10 cellular contexts compared by ENCODE assay signal in the genomic region with DNA sequence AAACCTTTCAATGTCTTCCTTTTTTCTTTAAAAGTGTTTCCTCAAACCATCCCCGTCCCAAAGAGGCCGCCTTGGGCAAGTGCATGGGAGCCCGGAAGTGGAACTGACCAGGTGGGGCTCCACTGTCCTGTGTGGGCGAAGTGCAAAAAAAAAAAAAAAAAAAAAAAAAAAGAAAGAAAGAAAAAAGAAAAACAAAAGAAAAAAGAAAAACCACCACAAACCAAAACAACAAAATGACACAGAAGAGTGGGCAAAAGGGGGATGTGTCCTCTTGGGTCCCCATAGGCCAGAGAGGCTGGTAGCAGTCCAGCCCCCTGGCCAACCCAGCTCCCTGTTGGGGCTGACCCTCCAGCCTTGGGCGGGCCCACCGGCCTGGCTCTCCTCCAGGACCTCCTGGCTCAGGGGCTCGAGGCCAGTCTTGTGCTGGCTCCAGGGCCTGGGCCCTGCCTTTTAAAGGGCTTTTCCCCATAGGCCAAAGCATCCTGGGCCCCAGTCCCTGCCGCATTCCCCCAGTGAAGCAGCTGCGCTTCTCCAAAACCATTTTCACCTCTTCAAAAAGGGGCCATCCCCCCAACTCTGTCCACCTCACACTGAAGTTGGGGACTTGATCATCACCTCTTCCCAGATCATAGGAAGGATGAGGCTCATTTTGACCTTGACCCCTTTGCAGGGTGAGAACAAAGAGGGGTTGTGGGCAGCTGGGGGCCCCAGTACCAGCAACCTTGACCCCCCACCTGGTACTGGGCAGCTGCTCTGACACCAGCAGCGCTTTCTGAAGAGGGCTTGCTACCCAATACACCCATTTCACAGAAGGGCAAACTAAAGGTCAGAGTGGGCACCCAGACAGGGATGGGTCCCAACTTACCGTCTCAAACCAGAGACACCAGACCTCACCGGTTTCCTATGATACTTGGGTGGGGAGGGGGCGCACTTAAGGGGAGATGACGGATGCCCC. TPM values are rescaled to one million over a fixed set of nuclear protein-coding genes. Genes with fewer than 3 reads are reported as not detected.
DNase-seq lines count a peak whose midpoint lies in the region; ATAC-seq and TF ChIP-seq lines count a peak whose summit lies in the region.
"Had no signal": no experiment of that assay in that cellular context is flagged by ENCODE, and none has a peak within 500 bp of the region (broad histone marks: within the 10 kb centered on the region; RNA-seq: fewer than 3 reads in every experiment).

No MANE protein-coding gene starts in this region.

- TF ChIP-seq POLR2A in thyroid gland (IDR thresholded peaks at IDR 0.05): no peak

- no peaks in the 10 kb centered on the region for H3K27me3 ChIP-seq in thyroid gland

- intact Hi-C loops in left ventricle myocardium superior (cut with micrococcal nuclease): no loop called here
- intact Hi-C loops in thyroid gland (cut with DNase I): loop anchor here (10.0 kb wide), 2 partner anchors 88 to 442 kb away; no protein-coding TSS in a partner anchor

- TF ChIP-seq CTCF in thyroid gland (IDR thresholded peaks at IDR 0.05): no peak

- no peaks in the 10 kb centered on the region for H3K9me3 ChIP-seq in thyroid gland

- no peak for DNase-seq in activated T-cell treated with anti-CD3 and anti-CD28 coated beads, Interleukin-2, amount 50 U/mL, for 72 hours
- DNase-seq in activated T-cell treated with anti-CD3 and anti-CD28 coated beads, Interleukin-2, amount 50 U/mL, for 4 hours: no peak
- DNase-seq in RKO (ENCODE audit: low spot score): peak; percentile 23
- peak; percentile 71 for DNase-seq in left ventricle myocardium superior
- peak; percentile 70 to 72 for DNase-seq in thyroid gland
- no peak for DNase-seq in NCI-H2171 treated with DMSO at 0.1 percent for 48 hours (lab: John Stamatoyannopoulos, UW)
- DNase-seq in germinal center (ENCODE audit: low spot score): no peak
- DNase-seq in glomerular visceral epithelial cell (ENCODE audit: extremely low spot score): no peak
- DNase-seq: AML-193, NCI-H1694 had no signal

- no peaks in the 10 kb centered on the region for H3K9me3 Mint-ChIP-seq in activated T-cell treated with anti-CD3 and anti-CD28 coated beads, Interleukin-2, amount 50 U/mL, for 72 hours
- no peaks in the 10 kb centered on the region for H3K9me3 Mint-ChIP-seq in activated T-cell treated with anti-CD3 and anti-CD28 coated beads, Interleukin-2, amount 50 U/mL, for 4 hours

- H3K36me3 Mint-ChIP-seq in activated T-cell treated with anti-CD3 and anti-CD28 coated beads, Interleukin-2, amount 50 U/mL, for 72 hours (ENCODE audit: insufficient read depth in 2 of 2): peaks cover 0 to 6% of the 10 kb centered on the region in 2 donors
- peaks cover 2% of the 10 kb centered on the region for H3K36me3 Mint-ChIP-seq in activated T-cell treated with anti-CD3 and anti-CD28 coated beads, Interleukin-2, amount 50 U/mL, for 4 hours (ENCODE audit: insufficient read depth)

- no peak overlapping the region for H3K4me3 ChIP-seq in thyroid gland (replicated peaks in 1 of 3)

- H3K4me3 Mint-ChIP-seq in activated T-cell treated with anti-CD3 and anti-CD28 coated beads, Interleukin-2, amount 50 U/mL, for 72 hours: no peak overlapping the region
- no peak overlapping the region for H3K4me3 Mint-ChIP-seq in activated T-cell treated with anti-CD3 and anti-CD28 coated beads, Interleukin-2, amount 50 U/mL, for 4 hours

- ATAC-seq in activated T-cell treated with anti-CD3 and anti-CD28 coated beads, Interleukin-2, amount 50 U/mL, for 72 hours (replicated peaks in 1 of 2): peak in 1 of 2 donors; percentile 10
- no peak for ATAC-seq in activated T-cell treated with anti-CD3 and anti-CD28 coated beads, Interleukin-2, amount 50 U/mL, for 4 hours
- peak; percentile 47 for ATAC-seq in left ventricle myocardium superior

- peak overlapping the region; percentile 57 for H3K27ac Mint-ChIP-seq in activated T-cell treated with anti-CD3 and anti-CD28 coated beads, Interleukin-2, amount 50 U/mL, for 72 hours

- H3K27me3 Mint-ChIP-seq in activated T-cell treated with anti-CD3 and anti-CD28 coated beads, Interleukin-2, amount 50 U/mL, for 72 hours (ENCODE audit: low read depth): no peaks in the 10 kb centered on the region
- H3K27me3 Mint-ChIP-seq in activated T-cell treated with anti-CD3 and anti-CD28 coated beads, Interleukin-2, amount 50 U/mL, for 4 hours (ENCODE audit: low read depth): peaks cover under 1% of the 10 kb centered on the region

- peaks cover 7 to 13% of the 10 kb centered on the region in 2 donors for H3K36me3 ChIP-seq in thyroid gland

- 55 to 65% methylated on average over 11 to 14 of the region's 14 CpGs for WGBS in thyroid gland, 2 donors

- H3K27ac ChIP-seq in thyroid gland: no peak overlapping the region

- peaks cover 24 to 54% of the 10 kb centered on the region in 2 donors for H3K4me1 ChIP-seq in thyroid gland

- peaks cover 10% of the 10 kb centered on the region for H3K4me1 Mint-ChIP-seq in activated T-cell treated with anti-CD3 and anti-CD28 coated beads, Interleukin-2, amount 50 U/mL, for 72 hours (ENCODE audit: low read depth)
- H3K4me1 Mint-ChIP-seq in activated T-cell treated with anti-CD3 and anti-CD28 coated beads, Interleukin-2, amount 50 U/mL, for 4 hours (ENCODE audit: low read depth): peaks cover 4% of the 10 kb centered on the region

RNA-seq across cellular contexts. Expression of a gene that starts 9.4 kb away (rescaled TPM):
- total RNA-seq in activated T-cell treated with anti-CD3 and anti-CD28 coated beads, Interleukin-2, amount 50 U/mL, for 72 hours: 100 to 1,000 TPM; 116 to 124 TPM
- total RNA-seq in activated T-cell treated with anti-CD3 and anti-CD28 coated beads, Interleukin-2, amount 50 U/mL, for 4 hours: 100 to 1,000 TPM; 192 to 225 (median 207) TPM
- total RNA-seq in left ventricle myocardium superior: 37.1 TPM
- 100 to 1,000 TPM in 2 of 4 donors, 10 to 100 TPM in 2; 47.2 to 118 (median 85.0) TPM for total RNA-seq in thyroid gland

RNA-seq across cellular contexts. Expression of a gene that starts 18.8 kb away (rescaled TPM):
- total RNA-seq in activated T-cell treated with anti-CD3 and anti-CD28 coated beads, Interleukin-2, amount 50 U/mL, for 72 hours: 1 to 10 TPM; 6.3 to 6.4 TPM
- total RNA-seq in activated T-cell treated with anti-CD3 and anti-CD28 coated beads, Interleukin-2, amount 50 U/mL, for 4 hours: 1 to 10 TPM; 2.0 to 2.5 (median 2.2) TPM
- total RNA-seq in left ventricle myocardium superior: 23.4 TPM
- 1 to 10 TPM; 3.6 to 8.7 (median 4.4) TPM for total RNA-seq in thyroid gland

Comparison
In these comparisons a context has a peak if more than half of its experiments do, and no peak if none do; other contexts are left out.
1. DNase-seq: peak in RKO (single experiment), left ventricle myocardium superior (single experiment) and thyroid gland (2 of 2); none in activated T-cell treated with anti-CD3 and anti-CD28 coated beads, Interleukin-2, amount 50 U/mL, for 72 hours (0 of 2), activated T-cell treated with anti-CD3 and anti-CD28 coated beads, Interleukin-2, amount 50 U/mL, for 4 hours (single experiment), NCI-H2171 treated with DMSO at 0.1 percent for 48 hours (single experiment), germinal center (single experiment) and glomerular visceral epithelial cell (single experiment).